12 cellular contexts compared by ENCODE assay signal in genomic region chr2:60413819-60414178, GRCh38.
DNase-seq lines count a peak whose midpoint lies in the region; ATAC-seq and TF ChIP-seq lines count a peak whose summit lies in the region.
"Had no signal": no experiment of that assay in that cellular context is flagged by ENCODE, and none has a peak within 500 bp of the region (broad histone marks: within the 10 kb centered on the region; RNA-seq: fewer than 3 reads in every experiment).

No MANE protein-coding gene starts in this region.

- peak overlapping the region; percentile 5 to 73 (median 48) for H3K27ac ChIP-seq in spleen
- H3K27ac ChIP-seq: breast epithelium, HL-60 had no signal

- H3K4me1 ChIP-seq in spleen = peaks cover 0 to 75% (median 32%) of the 10 kb centered on the region in 6 donors
- H3K4me1 ChIP-seq: breast epithelium had no signal

- DNase-seq in spleen (no peak), COLO829 (ENCODE audit: low spot score) (no peak), kidney tubule cell (ENCODE audit: low spot score) (no peak), NCI-H146 (lab: John Stamatoyannopoulos, UW) (no peak)
- DNase-seq: EL, NCI-H2081 treated with DMSO at 0.1 percent for 48 hours had no signal

- H3K36me3 ChIP-seq in spleen = no peaks in the 10 kb centered on the region
- H3K36me3 ChIP-seq: breast epithelium had no signal

- peaks cover 0 to 3% (median 0%) of the 10 kb centered on the region in 7 donors for H3K27me3 ChIP-seq in spleen (replicated peaks in 1 of 7)
- H3K27me3 ChIP-seq: breast epithelium had no signal

- no peak overlapping the region for H3K4me3 ChIP-seq in spleen
- H3K4me3 ChIP-seq: breast epithelium had no signal

- intact Hi-C loops in spleen (cut with DNase I; ENCODE audit: low total_unique reads) = no loop called here

- H3K9me3 ChIP-seq in spleen = no peaks in the 10 kb centered on the region
- H3K9me3 ChIP-seq: breast epithelium had no signal

- no peak for TF ChIP-seq CTCF in spleen (IDR thresholded peaks at IDR 0.05 in 8 of 11, conservative IDR thresholded peaks at IDR 0.05 in 3 of 11)

- WGBS in spleen, 5 donors = 10 to 37% (median 36%) methylated on average over 6 of the region's 6 CpGs

- ATAC-seq in GM19023 (IDR thresholded peaks at IDR 0.05; ENCODE audit: unreplicated experiment) (peak; percentile 61), HG02571 (IDR thresholded peaks at IDR 0.05; ENCODE audit: unreplicated experiment) (peak; percentile 57), HG03520 (IDR thresholded peaks at IDR 0.05; ENCODE audit: unreplicated experiment) (peak; percentile 51)
- ATAC-seq: left lobe of liver had no signal

- TF ChIP-seq POLR2A in spleen (IDR thresholded peaks at IDR 0.05) = no peak
